ENCODE assay signal across 8 cellular contexts in genomic region chr16:24180451-24180850, GRCh38.
"Had no signal": no experiment of that assay in that cellular context is flagged by ENCODE, and none has a peak within 500 bp of the region (broad histone marks: within the 10 kb centered on the region; RNA-seq: fewer than 3 reads in every experiment).

No MANE protein-coding gene starts in this region.

- DNase-seq: H9, HCEC 1CT, KBM-7 had no signal

- H3K9me3 Mint-ChIP-seq: GM23338, H9, IgD-negative memory B cell had no signal

- H3K27me3 Mint-ChIP-seq: IgD-negative memory B cell had no signal

- H3K27ac Mint-ChIP-seq: GM23338, H9 had no signal

- ATAC-seq: GM23338 had no signal

- FAIRE-seq: H1, H54, HTR-8/SVneo had no signal

- H3K4me3 ChIP-seq: GM23338 had no signal

- H3K4me3 Mint-ChIP-seq: GM23338, H9, IgD-negative memory B cell had no signal

- H3K4me1 Mint-ChIP-seq: IgD-negative memory B cell had no signal
